In the genomic region with DNA sequence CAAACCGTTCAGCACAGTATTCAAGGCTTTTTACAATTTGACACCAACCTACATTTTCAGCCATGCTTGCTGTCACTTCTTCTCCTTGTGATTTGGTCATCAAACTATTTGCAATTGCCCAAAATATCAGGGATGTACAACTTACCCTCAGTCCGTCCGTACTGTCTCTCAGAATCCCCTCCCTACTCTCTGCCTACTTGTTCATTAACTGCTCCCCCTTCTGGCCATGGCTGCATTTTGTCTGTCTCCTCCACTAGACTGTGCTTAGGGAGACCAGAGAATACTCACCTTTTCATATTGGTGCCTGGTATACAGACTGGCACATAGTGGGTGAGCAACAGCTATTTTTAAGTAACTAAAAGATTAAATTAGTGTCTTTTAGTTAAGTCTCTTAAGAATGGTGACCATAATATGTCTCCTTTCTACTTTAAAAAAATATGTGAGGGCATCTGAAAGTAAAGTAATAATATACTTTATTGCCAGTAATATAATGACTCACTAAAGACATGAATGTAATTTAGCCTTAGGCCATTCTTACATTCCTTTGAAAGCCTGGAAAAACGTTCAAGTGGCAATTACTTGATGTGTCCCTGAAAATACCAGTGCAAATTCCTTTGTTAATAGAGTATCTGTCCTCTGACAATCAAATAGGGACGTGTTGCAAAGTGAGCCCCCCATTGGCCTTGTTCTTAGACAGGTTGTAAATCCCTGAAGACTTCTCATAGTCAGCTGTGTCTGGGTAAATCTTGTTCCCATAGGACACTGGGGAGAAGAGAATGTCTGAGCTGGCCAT, we compare ENCODE assay signal across 8 cellular contexts. TPM values are rescaled to one million over a fixed set of nuclear protein-coding genes. Genes with fewer than 3 reads are reported as not detected.
DNase-seq lines count a peak whose midpoint lies in the region; ATAC-seq lines count a peak whose summit lies in the region.

No MANE protein-coding gene starts in this region.

- no peaks in the 10 kb centered on the region for H3K9me3 Mint-ChIP-seq in activated naive CD4-positive, alpha-beta T cell treated with anti-CD3 and anti-CD28 coated beads, Interleukin-2, amount 50 U/mL, for 72 hours

- peak; percentile 79 for ATAC-seq in HG02678 (IDR thresholded peaks at IDR 0.05; ENCODE audit: unreplicated experiment)
- peak; percentile 46 to 61 for ATAC-seq in activated naive CD4-positive, alpha-beta T cell treated with anti-CD3 and anti-CD28 coated beads, Interleukin-2, amount 50 U/mL, for 72 hours

- no peak overlapping the region for H3K27ac Mint-ChIP-seq in activated naive CD4-positive, alpha-beta T cell treated with anti-CD3 and anti-CD28 coated beads, Interleukin-2, amount 50 U/mL, for 72 hours

- no peaks in the 10 kb centered on the region for H3K36me3 Mint-ChIP-seq in activated naive CD4-positive, alpha-beta T cell treated with anti-CD3 and anti-CD28 coated beads, Interleukin-2, amount 50 U/mL, for 72 hours

- DNase-seq in activated CD8-positive, alpha-beta memory T cell treated with anti-CD3 and anti-CD28 coated beads, Interleukin-2, amount 50 U/mL, for 24 hours (ENCODE audit: extremely low read depth) = peak; percentile 6
- DNase-seq in activated CD8-positive, alpha-beta memory T cell treated with anti-CD3 and anti-CD28 coated beads for 24 hours = no peak
- peak; percentile 68 for DNase-seq in NCI-H82 (lab: John Stamatoyannopoulos, UW)
- peak in 1 of 2 donors; percentile 36 for DNase-seq in activated naive CD4-positive, alpha-beta T cell treated with anti-CD3 and anti-CD28 coated beads, Interleukin-2, amount 50 U/mL, for 72 hours (ENCODE audit: low spot score in 2 of 2)
- DNase-seq in iPS DF 4.7 (ENCODE audit: extremely low read depth, low spot score) = peak; percentile 22
- peak; percentile 6 for DNase-seq in stimulated activated CD8-positive, alpha-beta memory T cell treated with anti-CD3 and anti-CD28 coated beads, Interleukin-12 subunit alpha, Interleukin-12 subunit beta, amount 100 ng/mL, for 1 hour (ENCODE audit: low read depth)
- DNase-seq in GDM1 (lab: John Stamatoyannopoulos, UW) = no peak

RNA-seq across cellular contexts. Expression of a gene that starts 27.8 kb away (rescaled TPM):
- total RNA-seq in activated naive CD4-positive, alpha-beta T cell treated with anti-CD3 and anti-CD28 coated beads, Interleukin-2, amount 50 U/mL, for 72 hours = under 1 TPM in 1 of 2 donors, not detected in 1; 0.04 TPM

Comparison
In these comparisons a context has a peak if more than half of its experiments do, and no peak if none do; other contexts are left out.
1. DNase-seq: peak in activated CD8-positive, alpha-beta memory T cell treated with anti-CD3 and anti-CD28 coated beads, Interleukin-2, amount 50 U/mL, for 24 hours (single experiment), NCI-H82 (single experiment), iPS DF 4.7 (single experiment) and stimulated activated CD8-positive, alpha-beta memory T cell treated with anti-CD3 and anti-CD28 coated beads, Interleukin-12 subunit alpha, Interleukin-12 subunit beta, amount 100 ng/mL, for 1 hour (single experiment); none in activated CD8-positive, alpha-beta memory T cell treated with anti-CD3 and anti-CD28 coated beads for 24 hours (single experiment) and GDM1 (single experiment).